In the genomic region with DNA sequence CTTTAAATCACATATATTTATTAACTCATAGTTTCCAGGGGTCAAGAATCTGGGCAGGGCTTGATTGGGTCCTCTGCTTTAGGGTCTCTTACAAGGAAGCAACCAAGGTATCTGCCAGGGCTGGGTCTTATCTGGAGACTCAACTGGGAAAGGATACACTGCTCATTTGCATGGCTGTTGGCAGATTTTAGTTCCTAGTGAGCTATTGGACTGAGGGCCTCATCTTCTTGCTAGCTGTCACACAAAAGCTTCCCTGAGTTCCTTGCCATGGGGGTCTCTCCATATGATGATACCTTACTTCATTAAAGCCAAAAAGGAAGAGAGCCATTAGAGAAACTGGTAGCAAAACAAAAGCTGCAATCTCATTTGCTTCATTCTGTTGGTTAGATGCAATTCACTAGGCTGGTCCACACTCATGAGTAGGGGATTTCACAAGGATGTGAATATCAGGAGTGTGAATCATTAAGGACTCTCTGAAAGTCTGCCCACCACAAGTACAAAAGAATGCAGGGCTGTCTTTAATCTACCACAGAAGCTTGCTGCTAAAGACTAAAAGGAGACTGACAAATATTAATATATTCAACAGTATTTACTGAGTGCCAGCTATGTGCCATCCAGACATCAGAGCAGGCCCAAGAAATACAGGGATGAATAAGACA, we compare ENCODE assay signal across 19 cellular contexts. TPM values are rescaled to one million over a fixed set of nuclear protein-coding genes. Genes with fewer than 3 reads are reported as not detected.
DNase-seq lines count a peak whose midpoint lies in the region; ATAC-seq and TF ChIP-seq lines count a peak whose summit lies in the region.
"Had no signal": no experiment of that assay in that cellular context is flagged by ENCODE, and none has a peak within 500 bp of the region (broad histone marks: within the 10 kb centered on the region; RNA-seq: fewer than 3 reads in every experiment).

No MANE protein-coding gene starts in this region.

- in situ Hi-C loops in ACHN (cut with HindIII; ENCODE audit: low pct_ligation_motif_present, low pct_unique_long_range_greater_than_20kb, low sequenced_read_pairs), result no loop called here

- no peak overlapping the region for H3K27ac Mint-ChIP-seq in endothelial cell (ENCODE audit: unreplicated experiment)
- H3K27ac Mint-ChIP-seq: T-cell had no signal

- intact Hi-C loops in left ventricle myocardium inferior (cut with micrococcal nuclease), result no loop called here

- H3K9me3 ChIP-seq in left ventricle myocardium inferior (replicated peaks), result peaks cover 15% of the 10 kb centered on the region

- DNase-seq in ACHN (peak; percentile 64), choroid plexus epithelial cell (ENCODE audit: low read depth) (peak; percentile 2), endothelial cell (ENCODE audit: low spot score) (no peak), substantia nigra (lab: John Stamatoyannopoulos, UW) (no peak), cerebellum (ENCODE audit: low spot score) (no peak), left ventricle myocardium inferior (no peak)
- DNase-seq: activated T-cell treated with anti-CD3 and anti-CD28 coated beads, Interleukin-2, amount 50 U/mL, for 4 hours; DMS153; mucosa of descending colon; NCI-H1105 treated with DMSO at 0.1 percent for 48 hours; NCI-H446 treated with DMSO at 0.1 percent for 48 hours; OCI-M1; T-cell had no signal

- H3K36me3 ChIP-seq in left ventricle myocardium inferior, result no peaks in the 10 kb centered on the region
- H3K36me3 ChIP-seq: tibial nerve had no signal

- no peak overlapping the region for H3K4me3 Mint-ChIP-seq in endothelial cell (ENCODE audit: unreplicated experiment)
- H3K4me3 Mint-ChIP-seq: activated T-cell treated with anti-CD3 and anti-CD28 coated beads, Interleukin-2, amount 50 U/mL, for 4 hours; T-cell had no signal

- no peaks in the 10 kb centered on the region for H3K9me3 Mint-ChIP-seq in endothelial cell (ENCODE audit: unreplicated experiment)

- H3K27ac ChIP-seq in substantia nigra (ENCODE audit: low read depth, low read length, poor library complexity, severe bottlenecking) (no peak overlapping the region), left ventricle myocardium inferior (replicated peaks) (no peak overlapping the region)
- H3K27ac ChIP-seq: tibial nerve had no signal

- TF ChIP-seq CTCF in choroid plexus epithelial cell (conservative IDR thresholded peaks at IDR 0.05; ENCODE audit: low read depth, low read length) (no peak), endothelial cell (IDR thresholded peaks at IDR 0.05; ENCODE audit: unreplicated experiment) (no peak), left ventricle myocardium inferior (IDR thresholded peaks at IDR 0.05; ENCODE audit: borderline replicate concordance) (no peak)

- H3K4me1 ChIP-seq in left ventricle myocardium inferior, result no peaks in the 10 kb centered on the region
- H3K4me1 ChIP-seq: tibial nerve had no signal

- H3K27me3 ChIP-seq in left ventricle myocardium inferior (ENCODE audit: low read depth), result no peaks in the 10 kb centered on the region
- H3K27me3 ChIP-seq: tibial nerve had no signal

- no peaks in the 10 kb centered on the region for H3K4me1 Mint-ChIP-seq in endothelial cell (ENCODE audit: unreplicated experiment)
- H3K4me1 Mint-ChIP-seq: T-cell had no signal

- H3K36me3 Mint-ChIP-seq in endothelial cell (ENCODE audit: low read depth, unreplicated experiment), result no peaks in the 10 kb centered on the region

- peak; percentile 71 for ATAC-seq in GM18502 (IDR thresholded peaks at IDR 0.05; ENCODE audit: poor library complexity, unreplicated experiment)
- ATAC-seq in HG02973 (IDR thresholded peaks at IDR 0.05; ENCODE audit: unreplicated experiment), result peak; percentile 56
- ATAC-seq: activated CD4-positive, CD25-positive, alpha-beta regulatory T cell treated with anti-CD3 and anti-CD28 coated beads, Interleukin-2, amount 50 U/mL, for 24 hours; mucosa of descending colon; T-cell had no signal

- peaks cover 4% of the 10 kb centered on the region for H3K27me3 Mint-ChIP-seq in endothelial cell (ENCODE audit: unreplicated experiment)
- H3K27me3 Mint-ChIP-seq: T-cell had no signal

- no peak overlapping the region for H3K4me3 ChIP-seq in choroid plexus epithelial cell (ENCODE audit: low read depth, low read length)
- no peak overlapping the region for H3K4me3 ChIP-seq in left ventricle myocardium inferior
- H3K4me3 ChIP-seq: mucosa of descending colon, tibial nerve had no signal

RNA-seq across cellular contexts. Expression of a gene that starts 42.0 kb away (rescaled TPM):
- total RNA-seq in endothelial cell (ENCODE audit: unreplicated experiment) (not detected), cerebellum (0.45 TPM), left ventricle myocardium inferior (not detected)
- total RNA-seq: dermis microvascular lymphatic vessel endothelial cell, pulmonary artery endothelial cell, tibial nerve had no signal

RNA-seq across cellular contexts. Expression of a gene that starts 53.9 kb away (rescaled TPM):
- total RNA-seq in endothelial cell (ENCODE audit: unreplicated experiment) (not detected), cerebellum (0.36 TPM), left ventricle myocardium inferior (not detected)
- total RNA-seq: activated T-cell treated with anti-CD3 and anti-CD28 coated beads, Interleukin-2, amount 50 U/mL, for 4 hours; dermis microvascular lymphatic vessel endothelial cell; pulmonary artery endothelial cell had no signal

Comparison
In these comparisons a context has a peak if more than half of its experiments do, and no peak if none do; other contexts are left out.
1. DNase-seq: peak in ACHN (single experiment) and choroid plexus epithelial cell (single experiment); none in endothelial cell (single experiment), substantia nigra (0 of 49), cerebellum (single experiment) and left ventricle myocardium inferior (single experiment).